13 cellular contexts compared by ENCODE assay signal in the genomic region with DNA sequence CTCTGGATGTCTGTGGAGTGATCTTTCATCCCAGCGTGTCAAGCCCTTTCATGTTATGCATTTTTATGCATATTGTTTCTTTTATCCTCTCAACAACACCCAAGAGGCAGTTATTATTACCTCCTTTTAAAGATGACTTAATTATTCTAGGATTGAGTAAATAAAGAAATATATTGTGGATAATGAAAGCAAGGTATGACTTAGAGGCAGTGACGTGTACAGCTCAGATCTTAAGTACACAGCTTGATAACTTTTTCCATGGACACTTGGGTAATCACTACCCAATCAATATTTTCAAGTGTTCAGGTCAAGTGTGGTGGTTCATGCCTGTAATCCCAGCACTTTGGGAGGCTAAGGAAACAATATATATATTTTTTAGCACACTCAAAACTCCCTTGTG. TPM values are rescaled to one million over a fixed set of nuclear protein-coding genes. Genes with fewer than 3 reads are reported as not detected.
"Had no signal": no experiment of that assay in that cellular context is flagged by ENCODE, and none has a peak within 500 bp of the region (broad histone marks: within the 10 kb centered on the region; RNA-seq: fewer than 3 reads in every experiment).

No MANE protein-coding gene starts in this region.

- H3K4me3 Mint-ChIP-seq: activated T-helper 1 cell treated with anti-CD3 and anti-CD28 coated beads, Interleukin-12 subunit alpha, Interleukin-12 subunit beta, Interleukin-2, Interleukin-4 antibody, amounts not matched to agents 30 ng/mL and 10 ng/mL and 1 ng/mL, durations not matched to agents 14 hours and 24 hours and 36 hours had no signal

- H3K36me3 Mint-ChIP-seq: natural killer cell treated with Interleukin-12 subunit alpha and Interleukin-12 subunit beta and Interleukin-15 and Interleukin-18, amount 100 ng/mL, for 72 hours had no signal

- H3K9me3 Mint-ChIP-seq: natural killer cell treated with Interleukin-12 subunit alpha and Interleukin-12 subunit beta and Interleukin-15 and Interleukin-18, amount 100 ng/mL, for 72 hours had no signal

- H3K4me1 ChIP-seq: right atrium auricular region, SJCRH30 had no signal

- H3K27me3 ChIP-seq: esophagus muscularis mucosa, right atrium auricular region, SJCRH30, suprapubic skin had no signal

- H3K4me3 ChIP-seq: esophagus muscularis mucosa, right atrium auricular region, SJCRH30, suprapubic skin had no signal

- H3K27me3 Mint-ChIP-seq: activated CD4-positive, alpha-beta T cell treated with anti-CD3 and anti-CD28 coated beads, Interleukin-2, amount 10 ng/mL, durations not matched to agents 24 days and 14 days; natural killer cell treated with Interleukin-12 subunit alpha and Interleukin-12 subunit beta and Interleukin-15 and Interleukin-18, amount 100 ng/mL, for 72 hours had no signal

- ATAC-seq: left ventricle myocardium superior had no signal

- H3K27ac ChIP-seq: esophagus muscularis mucosa, right atrium auricular region, SJCRH30, suprapubic skin had no signal

- DNase-seq: caudate nucleus, hippocampal formation, left ventricle myocardium superior, mesendoderm, posterior cingulate gyrus, SJCRH30, trophoblast cell had no signal

RNA-seq across cellular contexts. Expression of a gene that starts 42.7 kb away (rescaled TPM):
- total RNA-seq: SJCRH30 had no signal
